1 cellular context compared by ENCODE assay signal in the genomic region with DNA sequence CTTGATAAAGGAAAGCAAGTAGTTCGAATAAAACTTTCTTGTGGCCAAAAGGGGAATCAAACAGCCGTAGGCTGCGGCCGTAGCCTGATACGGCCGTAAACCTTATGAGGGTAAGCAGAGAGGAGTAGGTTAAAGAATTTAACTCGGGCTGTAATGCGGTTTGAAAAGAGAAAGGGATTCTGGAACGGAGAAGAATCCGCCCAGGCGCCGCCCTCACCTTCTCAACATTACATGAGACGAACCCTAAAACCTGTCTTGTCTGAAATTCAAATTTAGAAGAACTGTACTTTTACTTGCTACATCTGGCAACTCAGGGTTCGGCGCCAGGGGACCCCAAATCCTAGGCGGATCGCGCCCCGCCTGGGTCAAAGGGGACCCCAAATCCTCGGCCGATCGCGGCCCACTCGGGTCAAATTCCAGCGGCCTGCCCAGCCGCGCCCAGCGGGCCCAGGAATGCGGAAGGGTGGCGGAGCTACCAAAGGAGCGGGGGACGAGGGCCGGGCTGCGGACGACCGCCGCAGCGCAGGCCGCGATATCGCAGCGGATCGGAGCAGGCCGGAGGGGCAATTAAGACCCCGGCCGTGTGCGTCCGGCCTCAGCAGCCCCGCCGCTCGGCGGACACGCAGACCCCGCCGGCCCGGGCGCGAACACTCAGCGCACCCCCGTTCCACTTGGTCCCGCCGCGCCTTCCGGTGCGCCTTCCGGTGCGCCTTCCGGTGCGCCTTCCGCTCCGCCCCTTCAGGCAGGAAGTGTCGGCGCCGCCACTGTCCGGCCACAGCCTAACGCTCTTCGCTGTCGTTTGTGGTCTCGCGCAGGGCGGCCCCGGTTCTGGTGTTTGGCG.
TF ChIP-seq lines count a peak whose summit lies in the region.

A gene (plus strand): TSS at position 741 of the 841 bp plus-strand sequence. CDS start 10,766 bp downstream, outside the sequence.

TF ChIP-seq in HepG2, 621 proteins besides CTCF, POLR2A, EP300 and RAD21 (continued from another document and continues in another):
- TF ChIP-seq, protein P1, sequence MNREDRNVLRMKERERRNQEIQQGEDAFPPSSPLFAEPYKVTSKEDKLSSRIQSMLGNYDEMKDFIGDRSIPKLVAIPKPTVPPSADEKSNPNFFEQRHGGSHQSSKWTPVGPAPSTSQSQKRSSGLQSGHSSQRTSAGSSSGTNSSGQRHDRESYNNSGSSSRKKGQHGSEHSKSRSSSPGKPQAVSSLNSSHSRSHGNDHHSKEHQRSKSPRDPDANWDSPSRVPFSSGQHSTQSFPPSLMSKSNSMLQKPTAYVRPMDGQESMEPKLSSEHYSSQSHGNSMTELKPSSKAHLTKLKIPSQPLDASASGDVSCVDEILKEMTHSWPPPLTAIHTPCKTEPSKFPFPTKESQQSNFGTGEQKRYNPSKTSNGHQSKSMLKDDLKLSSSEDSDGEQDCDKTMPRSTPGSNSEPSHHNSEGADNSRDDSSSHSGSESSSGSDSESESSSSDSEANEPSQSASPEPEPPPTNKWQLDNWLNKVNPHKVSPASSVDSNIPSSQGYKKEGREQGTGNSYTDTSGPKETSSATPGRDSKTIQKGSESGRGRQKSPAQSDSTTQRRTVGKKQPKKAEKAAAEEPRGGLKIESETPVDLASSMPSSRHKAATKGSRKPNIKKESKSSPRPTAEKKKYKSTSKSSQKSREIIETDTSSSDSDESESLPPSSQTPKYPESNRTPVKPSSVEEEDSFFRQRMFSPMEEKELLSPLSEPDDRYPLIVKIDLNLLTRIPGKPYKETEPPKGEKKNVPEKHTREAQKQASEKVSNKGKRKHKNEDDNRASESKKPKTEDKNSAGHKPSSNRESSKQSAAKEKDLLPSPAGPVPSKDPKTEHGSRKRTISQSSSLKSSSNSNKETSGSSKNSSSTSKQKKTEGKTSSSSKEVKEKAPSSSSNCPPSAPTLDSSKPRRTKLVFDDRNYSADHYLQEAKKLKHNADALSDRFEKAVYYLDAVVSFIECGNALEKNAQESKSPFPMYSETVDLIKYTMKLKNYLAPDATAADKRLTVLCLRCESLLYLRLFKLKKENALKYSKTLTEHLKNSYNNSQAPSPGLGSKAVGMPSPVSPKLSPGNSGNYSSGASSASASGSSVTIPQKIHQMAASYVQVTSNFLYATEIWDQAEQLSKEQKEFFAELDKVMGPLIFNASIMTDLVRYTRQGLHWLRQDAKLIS (CRISPR knock-in tag; IDR thresholded peaks at IDR 0.05): peak; percentile 68; the same call in 1 of the 2 replicates
- TF ChIP-seq THAP11 (CRISPR knock-in tag; IDR thresholded peaks at IDR 0.05) (peak; percentile 86), ZNF670 (CRISPR knock-in tag; IDR thresholded peaks at IDR 0.05; ENCODE audit: borderline replicate concordance) (peak; percentile 97; the same call in 1 of the 2 replicates), RORA (CRISPR knock-in tag; IDR thresholded peaks at IDR 0.05) (no peak), ZNF432 (CRISPR knock-in tag; IDR thresholded peaks at IDR 0.05; ENCODE audit: borderline replicate concordance) (no peak), REL (CRISPR knock-in tag; conservative IDR thresholded peaks at IDR 0.05) (no peak), SP4 (CRISPR knock-in tag; IDR thresholded peaks at IDR 0.05) (peak; percentile 77), SMARCE1 (IDR thresholded peaks at IDR 0.05; ENCODE audit: borderline replicate concordance) (no peak), FOXA3 (CRISPR knock-in tag; IDR thresholded peaks at IDR 0.05) (no peak), ZNF33B (CRISPR knock-in tag; IDR thresholded peaks at IDR 0.05) (0 out of 2 replicates have a peak, but pooled peaks have one; percentile 23), ZNF83 (CRISPR knock-in tag; IDR thresholded peaks at IDR 0.05; ENCODE audit: borderline replicate concordance) (no peak), MEIS2 (CRISPR knock-in tag; IDR thresholded peaks at IDR 0.05) (no peak), ZNF883 (CRISPR knock-in tag; IDR thresholded peaks at IDR 0.05; ENCODE audit: not compliant biosample characterization) (peak; percentile 82), MED13 (CRISPR knock-in tag; IDR thresholded peaks at IDR 0.05) (peak; percentile 58; the same call in 1 of the 2 replicates), NFKBIZ (CRISPR knock-in tag; IDR thresholded peaks at IDR 0.05) (no peak), IKZF1 (IDR thresholded peaks at IDR 0.05) (no peak), SOX13 (IDR thresholded peaks at IDR 0.05) (no peak), SOX13 (CRISPR knock-in tag; conservative IDR thresholded peaks at IDR 0.05 in 1 of 2, IDR thresholded peaks at IDR 0.05 in 1 of 2) (peak in 1 of 2 experiments; percentile 26; a peak in 1 of 4 replicates), ZNF335 (CRISPR knock-in tag; IDR thresholded peaks at IDR 0.05) (no peak), CBX5 (CRISPR knock-in tag; IDR thresholded peaks at IDR 0.05; ENCODE audit: borderline replicate concordance) (no peak), CENPX (CRISPR knock-in tag; IDR thresholded peaks at IDR 0.05) (no peak), GTF3A (CRISPR knock-in tag; conservative IDR thresholded peaks at IDR 0.05) (no peak), RFX1 (IDR thresholded peaks at IDR 0.05) (no peak), ZSCAN20 (CRISPR knock-in tag; IDR thresholded peaks at IDR 0.05; ENCODE audit: borderline replicate concordance) (no peak; the same call in 1 of the 2 replicates), TP53 (CRISPR knock-in tag; conservative IDR thresholded peaks at IDR 0.05) (0 out of 2 replicates have a peak, but pooled peaks have one; percentile 26), NR2C2 (CRISPR knock-in tag; IDR thresholded peaks at IDR 0.05; ENCODE audit: borderline replicate concordance) (peak; percentile 85), ZFP36 (IDR thresholded peaks at IDR 0.05; ENCODE audit: borderline replicate concordance, low read depth, low read length, partially characterized antibody) (no peak)
- TF ChIP-seq, protein P2, sequence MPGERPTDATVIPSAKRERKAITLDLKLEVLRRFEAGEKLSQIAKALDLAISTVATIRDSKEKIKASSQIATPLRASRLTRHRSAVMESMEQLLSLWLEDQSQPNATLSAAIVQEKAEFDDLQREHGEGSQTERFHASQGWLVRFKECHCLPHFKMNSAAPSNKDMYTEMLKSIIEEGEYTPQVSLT (CRISPR knock-in tag; IDR thresholded peaks at IDR 0.05; ENCODE audit: borderline replicate concordance, low read depth): no peak
- TF ChIP-seq, protein P3, sequence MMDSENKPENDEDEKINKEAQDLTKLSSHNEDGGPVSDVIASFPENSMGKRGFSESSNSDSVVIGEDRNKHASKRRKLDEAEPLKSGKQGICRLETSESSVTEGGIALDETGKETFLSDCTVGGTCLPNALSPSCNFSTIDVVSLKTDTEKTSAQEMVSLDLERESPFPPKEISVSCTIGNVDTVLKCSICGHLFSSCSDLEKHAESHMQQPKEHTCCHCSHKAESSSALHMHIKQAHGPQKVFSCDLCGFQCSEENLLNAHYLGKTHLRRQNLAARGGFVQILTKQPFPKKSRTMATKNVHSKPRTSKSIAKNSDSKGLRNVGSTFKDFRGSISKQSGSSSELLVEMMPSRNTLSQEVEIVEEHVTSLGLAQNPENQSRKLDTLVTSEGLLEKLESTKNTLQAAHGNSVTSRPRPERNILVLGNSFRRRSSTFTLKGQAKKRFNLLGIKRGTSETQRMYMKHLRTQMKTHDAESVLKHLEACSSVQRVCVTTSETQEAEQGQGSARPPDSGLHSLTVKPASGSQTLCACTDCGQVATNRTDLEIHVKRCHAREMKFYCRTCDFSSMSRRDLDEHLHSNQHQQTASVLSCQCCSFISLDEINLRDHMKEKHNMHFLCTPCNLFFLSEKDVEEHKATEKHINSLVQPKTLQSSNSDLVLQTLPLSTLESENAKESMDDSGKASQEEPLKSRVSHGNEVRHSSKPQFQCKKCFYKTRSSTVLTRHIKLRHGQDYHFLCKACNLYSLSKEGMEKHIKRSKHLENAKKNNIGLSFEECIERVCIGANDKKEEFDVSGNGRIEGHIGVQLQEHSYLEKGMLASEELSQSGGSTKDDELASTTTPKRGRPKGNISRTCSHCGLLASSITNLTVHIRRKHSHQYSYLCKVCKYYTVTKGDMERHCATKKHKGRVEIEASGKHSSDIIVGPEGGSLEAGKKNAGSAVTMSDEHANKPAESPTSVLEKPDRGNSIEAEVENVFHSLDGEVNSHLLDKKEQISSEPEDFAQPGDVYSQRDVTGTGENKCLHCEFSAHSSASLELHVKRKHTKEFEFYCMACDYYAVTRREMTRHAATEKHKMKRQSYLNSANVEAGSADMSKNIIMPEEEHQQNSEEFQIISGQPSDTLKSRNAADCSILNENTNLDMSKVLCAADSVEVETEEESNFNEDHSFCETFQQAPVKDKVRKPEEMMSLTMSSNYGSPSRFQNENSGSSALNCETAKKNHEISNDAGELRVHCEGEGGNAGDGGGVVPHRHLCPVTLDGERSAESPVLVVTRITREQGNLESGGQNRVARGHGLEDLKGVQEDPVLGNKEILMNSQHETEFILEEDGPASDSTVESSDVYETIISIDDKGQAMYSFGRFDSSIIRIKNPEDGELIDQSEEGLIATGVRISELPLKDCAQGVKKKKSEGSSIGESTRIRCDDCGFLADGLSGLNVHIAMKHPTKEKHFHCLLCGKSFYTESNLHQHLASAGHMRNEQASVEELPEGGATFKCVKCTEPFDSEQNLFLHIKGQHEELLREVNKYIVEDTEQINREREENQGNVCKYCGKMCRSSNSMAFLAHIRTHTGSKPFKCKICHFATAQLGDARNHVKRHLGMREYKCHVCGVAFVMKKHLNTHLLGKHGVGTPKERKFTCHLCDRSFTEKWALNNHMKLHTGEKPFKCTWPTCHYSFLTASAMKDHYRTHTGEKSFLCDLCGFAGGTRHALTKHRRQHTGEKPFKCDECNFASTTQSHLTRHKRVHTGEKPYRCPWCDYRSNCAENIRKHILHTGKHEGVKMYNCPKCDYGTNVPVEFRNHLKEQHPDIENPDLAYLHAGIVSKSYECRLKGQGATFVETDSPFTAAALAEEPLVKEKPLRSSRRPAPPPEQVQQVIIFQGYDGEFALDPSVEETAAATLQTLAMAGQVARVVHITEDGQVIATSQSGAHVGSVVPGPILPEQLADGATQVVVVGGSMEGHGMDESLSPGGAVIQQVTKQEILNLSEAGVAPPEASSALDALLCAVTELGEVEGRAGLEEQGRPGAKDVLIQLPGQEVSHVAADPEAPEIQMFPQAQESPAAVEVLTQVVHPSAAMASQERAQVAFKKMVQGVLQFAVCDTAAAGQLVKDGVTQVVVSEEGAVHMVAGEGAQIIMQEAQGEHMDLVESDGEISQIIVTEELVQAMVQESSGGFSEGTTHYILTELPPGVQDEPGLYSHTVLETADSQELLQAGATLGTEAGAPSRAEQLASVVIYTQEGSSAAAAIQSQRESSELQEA (CRISPR knock-in tag; IDR thresholded peaks at IDR 0.05; ENCODE audit: not compliant biosample characterization): no peak
- TF ChIP-seq, protein P4, sequence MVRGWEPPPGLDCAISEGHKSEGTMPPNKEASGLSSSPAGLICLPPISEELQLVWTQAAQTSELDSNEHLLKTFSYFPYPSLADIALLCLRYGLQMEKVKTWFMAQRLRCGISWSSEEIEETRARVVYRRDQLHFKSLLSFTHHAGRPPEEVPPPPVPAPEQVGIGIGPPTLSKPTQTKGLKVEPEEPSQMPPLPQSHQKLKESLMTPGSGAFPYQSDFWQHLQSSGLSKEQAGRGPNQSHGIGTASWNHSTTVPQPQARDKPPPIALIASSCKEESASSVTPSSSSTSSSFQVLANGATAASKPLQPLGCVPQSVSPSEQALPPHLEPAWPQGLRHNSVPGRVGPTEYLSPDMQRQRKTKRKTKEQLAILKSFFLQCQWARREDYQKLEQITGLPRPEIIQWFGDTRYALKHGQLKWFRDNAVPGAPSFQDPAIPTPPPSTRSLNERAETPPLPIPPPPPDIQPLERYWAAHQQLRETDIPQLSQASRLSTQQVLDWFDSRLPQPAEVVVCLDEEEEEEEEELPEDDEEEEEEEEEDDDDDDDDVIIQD (CRISPR knock-in tag; IDR thresholded peaks at IDR 0.05; ENCODE audit: low read depth): no peak
- TF ChIP-seq, protein P5, sequence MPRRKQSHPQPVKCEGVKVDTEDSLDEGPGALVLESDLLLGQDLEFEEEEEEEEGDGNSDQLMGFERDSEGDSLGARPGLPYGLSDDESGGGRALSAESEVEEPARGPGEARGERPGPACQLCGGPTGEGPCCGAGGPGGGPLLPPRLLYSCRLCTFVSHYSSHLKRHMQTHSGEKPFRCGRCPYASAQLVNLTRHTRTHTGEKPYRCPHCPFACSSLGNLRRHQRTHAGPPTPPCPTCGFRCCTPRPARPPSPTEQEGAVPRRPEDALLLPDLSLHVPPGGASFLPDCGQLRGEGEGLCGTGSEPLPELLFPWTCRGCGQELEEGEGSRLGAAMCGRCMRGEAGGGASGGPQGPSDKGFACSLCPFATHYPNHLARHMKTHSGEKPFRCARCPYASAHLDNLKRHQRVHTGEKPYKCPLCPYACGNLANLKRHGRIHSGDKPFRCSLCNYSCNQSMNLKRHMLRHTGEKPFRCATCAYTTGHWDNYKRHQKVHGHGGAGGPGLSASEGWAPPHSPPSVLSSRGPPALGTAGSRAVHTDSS (CRISPR knock-in tag; conservative IDR thresholded peaks at IDR 0.05): no peak
- TF ChIP-seq, protein P6, sequence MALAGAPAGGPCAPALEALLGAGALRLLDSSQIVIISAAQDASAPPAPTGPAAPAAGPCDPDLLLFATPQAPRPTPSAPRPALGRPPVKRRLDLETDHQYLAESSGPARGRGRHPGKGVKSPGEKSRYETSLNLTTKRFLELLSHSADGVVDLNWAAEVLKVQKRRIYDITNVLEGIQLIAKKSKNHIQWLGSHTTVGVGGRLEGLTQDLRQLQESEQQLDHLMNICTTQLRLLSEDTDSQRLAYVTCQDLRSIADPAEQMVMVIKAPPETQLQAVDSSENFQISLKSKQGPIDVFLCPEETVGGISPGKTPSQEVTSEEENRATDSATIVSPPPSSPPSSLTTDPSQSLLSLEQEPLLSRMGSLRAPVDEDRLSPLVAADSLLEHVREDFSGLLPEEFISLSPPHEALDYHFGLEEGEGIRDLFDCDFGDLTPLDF (CRISPR knock-in tag; IDR thresholded peaks at IDR 0.05): peak; percentile 91
- TF ChIP-seq, protein P7, sequence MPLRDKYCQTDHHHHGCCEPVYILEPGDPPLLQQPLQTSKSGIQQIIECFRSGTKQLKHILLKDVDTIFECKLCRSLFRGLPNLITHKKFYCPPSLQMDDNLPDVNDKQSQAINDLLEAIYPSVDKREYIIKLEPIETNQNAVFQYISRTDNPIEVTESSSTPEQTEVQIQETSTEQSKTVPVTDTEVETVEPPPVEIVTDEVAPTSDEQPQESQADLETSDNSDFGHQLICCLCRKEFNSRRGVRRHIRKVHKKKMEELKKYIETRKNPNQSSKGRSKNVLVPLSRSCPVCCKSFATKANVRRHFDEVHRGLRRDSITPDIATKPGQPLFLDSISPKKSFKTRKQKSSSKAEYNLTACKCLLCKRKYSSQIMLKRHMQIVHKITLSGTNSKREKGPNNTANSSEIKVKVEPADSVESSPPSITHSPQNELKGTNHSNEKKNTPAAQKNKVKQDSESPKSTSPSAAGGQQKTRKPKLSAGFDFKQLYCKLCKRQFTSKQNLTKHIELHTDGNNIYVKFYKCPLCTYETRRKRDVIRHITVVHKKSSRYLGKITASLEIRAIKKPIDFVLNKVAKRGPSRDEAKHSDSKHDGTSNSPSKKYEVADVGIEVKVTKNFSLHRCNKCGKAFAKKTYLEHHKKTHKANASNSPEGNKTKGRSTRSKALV (CRISPR knock-in tag; IDR thresholded peaks at IDR 0.05): peak; percentile 37; the same call in 1 of the 2 replicates
